ENCODE assay signal across 17 cellular contexts in genomic region chr12:58583541-58583940, GRCh38.
DNase-seq lines count a peak whose midpoint lies in the region; ATAC-seq and TF ChIP-seq lines count a peak whose summit lies in the region.
"Had no signal": no experiment of that assay in that cellular context is flagged by ENCODE, and none has a peak within 500 bp of the region (broad histone marks: within the 10 kb centered on the region; RNA-seq: fewer than 3 reads in every experiment).

No MANE protein-coding gene starts in this region.

- H2BK20ac ChIP-seq in IMR-90 (ENCODE audit: low read depth, low read length), result no peak overlapping the region; the same call in 1 of the 2 replicates

- H2AK5ac ChIP-seq in IMR-90 (ENCODE audit: low read depth, low read length) (peak overlapping the region; percentile 45; the same call in 1 of the 2 replicates), neuronal stem cell (ENCODE audit: low read depth, low read length) (no peak overlapping the region)

- H4K5ac ChIP-seq in IMR-90 (ENCODE audit: low read depth, low read length), result peak overlapping the region; percentile 82; the same call in 1 of the 2 replicates

- no peak for TF ChIP-seq POLR2A in IMR-90 (IDR thresholded peaks at IDR 0.05; ENCODE audit: low read depth, low read length)

- H3K27me3 ChIP-seq in IMR-90 (ENCODE audit: control insufficient read depth, insufficient read depth, low read length) (no peaks in the 10 kb centered on the region), neuronal stem cell (ENCODE audit: control insufficient read depth in 3 of 3, insufficient read depth in 3 of 3, low read depth in 1 of 3, low read length in 3 of 3) (no peaks in the 10 kb centered on the region), A673 (replicated peaks; ENCODE audit: insufficient read depth, low read depth, low read length, poor library complexity) (no peaks in the 10 kb centered on the region)
- H3K27me3 ChIP-seq: vagina had no signal

- H2AFZ ChIP-seq in IMR-90 (replicated peaks; ENCODE audit: low read length, poor library complexity) (no peak overlapping the region), neuronal stem cell (ENCODE audit: low read length) (no peak overlapping the region)
- H2AFZ ChIP-seq: parathyroid adenoma had no signal

- H3K14ac ChIP-seq in IMR-90 (replicated peaks; ENCODE audit: low read depth, low read length) (no peak overlapping the region), neuronal stem cell (ENCODE audit: low read length) (no peak overlapping the region)

- H3K4ac ChIP-seq in IMR-90 (ENCODE audit: low read depth, low read length) (no peak overlapping the region), neuronal stem cell (ENCODE audit: low read length) (no peak overlapping the region)

- H3K4me2 ChIP-seq in IMR-90 (ENCODE audit: low read depth, low read length), result no peak overlapping the region
- no peak overlapping the region for H3K4me2 ChIP-seq in neuronal stem cell (ENCODE audit: insufficient read depth, low read length, poor library complexity, severe bottlenecking)

- no peak overlapping the region for H2AK9ac ChIP-seq in IMR-90 (replicated peaks; ENCODE audit: low read depth, low read length, poor library complexity)

- H3K23ac ChIP-seq in IMR-90 (ENCODE audit: low read depth, low read length), result no peak overlapping the region
- no peak overlapping the region for H3K23ac ChIP-seq in neuronal stem cell (ENCODE audit: low read depth, low read length, poor library complexity)

- no peak for ATAC-seq in IMR-90 (ENCODE audit: low read depth)
- ATAC-seq: left cardiac atrium; stimulated activated naive CD8-positive, alpha-beta T cell treated with anti-CD3 and anti-CD28 coated beads, Interleukin-15, Interleukin-2, amounts not matched to agents 100 U/mL and 50 U/mL, for 24 hours had no signal

- dilution Hi-C loops in IMR-90 (cut with HindIII; ENCODE audit: low sequenced_read_pairs, unreplicated experiment), result no loop called here

- POLR2A ChIA-PET in IMR-90 (lab: Charles Lee; ENCODE audit: unreplicated experiment) (no interaction called here), A673 (lab: Charles Lee; ENCODE audit: low non-redundant PET) (no interaction called here)

- TF ChIP-seq CTCF in AG09309 (IDR thresholded peaks at IDR 0.05; ENCODE audit: control insufficient read depth, insufficient read depth, low read depth, low read length, missing control alignments) (no peak), IMR-90 (conservative IDR thresholded peaks at IDR 0.05; ENCODE audit: low read depth, low read length) (no peak), choroid plexus epithelial cell (conservative IDR thresholded peaks at IDR 0.05; ENCODE audit: low read depth, low read length) (no peak), A673 (conservative IDR thresholded peaks at IDR 0.05; ENCODE audit: low read depth, low read length) (no peak)

- CTCF ChIA-PET in IMR-90 (lab: Yijun Ruan, JAX) (no interaction called here), A673 (lab: Charles Lee) (no interaction called here)

- H3K4me3 ChIP-seq in AG09309 (ENCODE audit: control insufficient read depth, low read depth, low read length) (no peak overlapping the region), IMR-90 (ENCODE audit: insufficient read depth, low read depth, low read length) (no peak overlapping the region), choroid plexus epithelial cell (ENCODE audit: low read depth, low read length) (no peak overlapping the region), neuronal stem cell (ENCODE audit: low read length in 2 of 2) (no peak overlapping the region), A673 (ENCODE audit: low read depth, low read length, poor library complexity, severe bottlenecking) (no peak overlapping the region)
- H3K4me3 ChIP-seq: vagina had no signal

- H2BK120ac ChIP-seq in IMR-90 (ENCODE audit: low read depth, low read length) (no peak overlapping the region), neuronal stem cell (ENCODE audit: low read depth, low read length) (no peak overlapping the region)

- H3K4me1 ChIP-seq in IMR-90 (ENCODE audit: control insufficient read depth, insufficient read depth, low read length), result peaks cover 3% of the 10 kb centered on the region; the same call in 1 of the 2 replicates
- H3K4me1 ChIP-seq in neuronal stem cell (ENCODE audit: control insufficient read depth in 2 of 2, insufficient read depth in 1 of 2, low read depth in 1 of 2, low read length in 2 of 2), result peaks cover 0 to 4% of the 10 kb centered on the region in 2 donors
- H3K4me1 ChIP-seq in A673 (ENCODE audit: insufficient read depth, low read length, poor library complexity, severe bottlenecking), result no peaks in the 10 kb centered on the region
- H3K4me1 ChIP-seq: parathyroid adenoma had no signal

- H4K8ac ChIP-seq in IMR-90 (ENCODE audit: low read depth in 2 of 2, low read length in 2 of 2), result no peak overlapping the region
- no peak overlapping the region for H4K8ac ChIP-seq in neuronal stem cell (ENCODE audit: low read depth, low read length)

- H3K9me3 ChIP-seq in IMR-90 (ENCODE audit: control insufficient read depth, insufficient read depth, low read length), result no peaks in the 10 kb centered on the region
- no peaks in the 10 kb centered on the region for H3K9me3 ChIP-seq in neuronal stem cell (replicated peaks in 1 of 2; ENCODE audit: control insufficient read depth in 2 of 2, insufficient read depth in 1 of 2, low read depth in 1 of 2, low read length in 2 of 2)
- H3K9me3 ChIP-seq in A673 (ENCODE audit: low read depth, low read length, poor library complexity, severe bottlenecking), result no peaks in the 10 kb centered on the region
- H3K9me3 ChIP-seq: vagina had no signal

- no peaks in the 10 kb centered on the region for H4K20me1 ChIP-seq in IMR-90 (ENCODE audit: insufficient read depth, low read length)

- 0 out of 2 replicates have a peak overlapping the region, but pooled peaks have one; percentile 48 for H3K18ac ChIP-seq in IMR-90 (ENCODE audit: low read depth, low read length)
- no peak overlapping the region for H3K18ac ChIP-seq in neuronal stem cell (ENCODE audit: low read length)

- H4K91ac ChIP-seq in IMR-90 (ENCODE audit: insufficient read depth, low read depth, low read length) (no peak overlapping the region), neuronal stem cell (ENCODE audit: low read depth, low read length, poor library complexity) (no peak overlapping the region)

- peaks cover 3% of the 10 kb centered on the region; the same call in 1 of the 2 replicates for H3K9me1 ChIP-seq in IMR-90 (ENCODE audit: insufficient read depth, low read length)

- no peak for TF ChIP-seq RAD21 in IMR-90 (IDR thresholded peaks at IDR 0.05; ENCODE audit: low read length)

- no peak overlapping the region for H2BK12ac ChIP-seq in neuronal stem cell (ENCODE audit: low read length)

- BruUV-seq in IMR-90 (replicated peaks; lab: Mats Ljungman, UMichigan) (no TSS peak), A673 (replicated peaks; lab: Mats Ljungman, UMichigan) (no TSS peak)

- H2BK15ac ChIP-seq in IMR-90 (ENCODE audit: low read depth, low read length), result no peak overlapping the region
- H2BK15ac ChIP-seq in neuronal stem cell (ENCODE audit: low read length), result no peak overlapping the region

- H2BK5ac ChIP-seq in IMR-90 (ENCODE audit: low read depth, low read length, poor library complexity, severe bottlenecking) (no peak overlapping the region), neuronal stem cell (ENCODE audit: low read length) (no peak overlapping the region)

- H3K27ac ChIP-seq in IMR-90 (ENCODE audit: insufficient read depth, low read length), result no peak overlapping the region
- no peak overlapping the region for H3K27ac ChIP-seq in neuronal stem cell (replicated peaks; ENCODE audit: low read length)
- no peak overlapping the region for H3K27ac ChIP-seq in A673 (ENCODE audit: low read depth, low read length, poor library complexity, severe bottlenecking)
- H3K27ac ChIP-seq: parathyroid adenoma, vagina had no signal

- WGBS in IMR-90 (ENCODE audit: extremely low coverage in 2 of 2, insufficient read length in 1 of 2), 2 experiments, result 67% methylated on average over 1 of the region's 2 CpGs; no CpG with 5 or more reads in 1 of the 2 experiments
- no CpG with 5 or more reads among the region's 2 CpGs for WGBS in neuronal stem cell (ENCODE audit: extremely low coverage in 2 of 2, insufficient read length in 2 of 2, insufficient replicate concordance in 1 of 2), 2 donors

- no peak overlapping the region for H3K56ac ChIP-seq in IMR-90 (ENCODE audit: extremely low read depth, insufficient read depth, low read length)

- in situ Hi-C loops in IMR-90 (cut with MboI; ENCODE audit: low sequenced_read_pairs), result no loop called here

- intact Hi-C loops in IMR-90 (cut with micrococcal nuclease) (no loop called here), A673 (cut with micrococcal nuclease; ENCODE audit: unreplicated experiment) (no loop called here)

- H3K36me3 ChIP-seq in IMR-90 (ENCODE audit: control insufficient read depth, insufficient read depth, low read length) (no peaks in the 10 kb centered on the region), neuronal stem cell (replicated peaks in 1 of 2; ENCODE audit: control insufficient read depth in 2 of 2, insufficient read depth in 2 of 2, low read length in 2 of 2) (no peaks in the 10 kb centered on the region), A673 (ENCODE audit: insufficient read depth, low read length, poor library complexity, severe bottlenecking) (no peaks in the 10 kb centered on the region)
- H3K36me3 ChIP-seq: vagina had no signal

- DNase-seq in AG09309 (ENCODE audit: low read depth) (peak; percentile 52), IMR-90 (peak; percentile 19), choroid plexus epithelial cell (ENCODE audit: low read depth) (peak; percentile 48), neuronal stem cell (ENCODE audit: low spot score) (peak; percentile 20), activated gamma-delta T cell (lab: John Stamatoyannopoulos, UW) (no peak), A673 (ENCODE audit: low spot score) (no peak), NCI-H1417 (lab: John Stamatoyannopoulos, UW) (no peak), NCI-H1417 treated with DMSO at 0.1 percent for 48 hours (lab: John Stamatoyannopoulos, UW) (no peak)
- DNase-seq: activated CD4-positive, alpha-beta T cell treated with anti-CD3 and anti-CD28 coated beads, Interleukin-2, amount 50 U/mL, for 4 hours; activated T-cell treated with anti-CD3 and anti-CD28 coated beads, Interleukin-2, amount 50 U/mL, for 24 hours; cerebellar nuclear complex; KG1; left cardiac atrium; NCI-H1436; stimulated activated naive CD8-positive, alpha-beta T cell treated with anti-CD3 and anti-CD28 coated beads, Interleukin-15, Interleukin-2, amounts not matched to agents 100 U/mL and 50 U/mL, for 24 hours had no signal

- H3K9ac ChIP-seq in IMR-90 (ENCODE audit: low read depth, low read length), result no peak overlapping the region
- no peak overlapping the region for H3K9ac ChIP-seq in neuronal stem cell (ENCODE audit: low read depth, low read length, poor library complexity)
- H3K9ac ChIP-seq: parathyroid adenoma had no signal

- no peaks in the 10 kb centered on the region for H3K79me1 ChIP-seq in IMR-90 (ENCODE audit: low read depth in 1 of 2, low read length in 2 of 2)
- H3K79me1 ChIP-seq in neuronal stem cell (ENCODE audit: low read depth, low read length), result no peaks in the 10 kb centered on the region

TF ChIP-seq in IMR-90, 13 proteins besides CTCF, POLR2A, EP300 and RAD21 (continues in another document):
- TF ChIP-seq MXI1 (IDR thresholded peaks at IDR 0.05; ENCODE audit: borderline replicate concordance, low read depth, low read length), result no peak
- TF ChIP-seq CEBPB (IDR thresholded peaks at IDR 0.05; ENCODE audit: low read depth, low read length), result no peak
- TF ChIP-seq CHD1 (IDR thresholded peaks at IDR 0.05; ENCODE audit: low read depth, low read length), result no peak

Comparison
In these comparisons a context has a peak if more than half of its experiments do, and no peak if none do; other contexts are left out.
1. DNase-seq: peak in AG09309 (single experiment), IMR-90 (single experiment), choroid plexus epithelial cell (single experiment) and neuronal stem cell (single experiment); none in activated gamma-delta T cell (single experiment), A673 (single experiment), NCI-H1417 (0 of 3) and NCI-H1417 treated with DMSO at 0.1 percent for 48 hours (single experiment).